10 cellular contexts compared by ENCODE assay signal in the genomic region with DNA sequence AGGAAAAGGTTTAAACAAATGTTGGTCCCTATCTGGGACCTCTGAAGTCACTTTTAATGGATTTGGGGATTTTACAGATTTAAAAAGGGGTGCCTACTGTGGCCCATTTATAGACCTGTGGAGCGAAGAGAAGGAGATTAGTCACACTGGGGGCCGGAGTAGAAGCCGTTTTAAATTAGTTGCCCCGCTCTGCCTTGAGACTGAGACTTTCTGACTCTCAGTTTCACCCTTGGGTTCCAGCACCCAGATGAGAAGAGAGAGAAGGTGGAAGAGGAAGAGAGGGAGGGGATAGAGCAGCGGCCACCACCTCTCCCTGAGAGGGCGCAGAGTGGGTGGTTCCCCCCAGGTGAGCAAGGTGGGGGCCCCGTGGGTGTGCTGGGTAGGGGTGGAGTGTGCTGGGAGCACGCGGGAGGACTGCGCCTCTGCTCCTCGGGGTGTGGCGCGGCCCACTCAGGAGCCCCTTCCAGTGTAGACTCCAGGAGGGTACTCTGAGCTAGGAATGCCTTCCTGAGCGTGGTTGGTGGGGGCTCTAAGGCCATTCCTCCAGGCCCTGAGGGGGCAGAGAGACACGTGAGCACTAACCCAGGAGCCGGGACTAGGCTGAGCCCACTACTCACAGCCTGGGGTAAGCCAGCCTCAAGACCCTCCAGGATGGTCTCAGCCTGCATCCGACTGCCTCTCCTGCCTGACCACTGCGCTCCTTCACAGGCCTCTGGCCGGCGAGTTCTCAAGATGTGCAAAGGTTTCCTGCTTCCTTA. TPM values are rescaled to one million over a fixed set of nuclear protein-coding genes. Genes with fewer than 3 reads are reported as not detected.
A peak's percentile ranks its signal among the peaks of the same experiment; 100 is the strongest.
DNase-seq lines count a peak whose midpoint lies in the region; ATAC-seq and TF ChIP-seq lines count a peak whose summit lies in the region.
"Had no signal": no experiment of that assay in that cellular context is flagged by ENCODE, and none has a peak within 500 bp of the region (broad histone marks: within the 10 kb centered on the region; RNA-seq: fewer than 3 reads in every experiment).

No MANE protein-coding gene starts in this region.

- H3K9me3 Mint-ChIP-seq in activated T-cell treated with anti-CD3 and anti-CD28 coated beads, Interleukin-2, amount 50 U/mL, for 24 hours: no peaks in the 10 kb centered on the region
- H3K9me3 Mint-ChIP-seq in immature natural killer cell: no peaks in the 10 kb centered on the region
- no peaks in the 10 kb centered on the region for H3K9me3 Mint-ChIP-seq in stimulated activated memory B cell treated with anti-CD40 and anti-IgM and Interleukin-4, amounts not matched to agents 10 μg/mL and 1 μg/mL and 100 μg/mL, for 72 hours

- no peaks in the 10 kb centered on the region for H3K36me3 Mint-ChIP-seq in activated T-cell treated with anti-CD3 and anti-CD28 coated beads, Interleukin-2, amount 50 U/mL, for 24 hours (ENCODE audit: low read depth)
- H3K36me3 Mint-ChIP-seq in immature natural killer cell: no peaks in the 10 kb centered on the region
- no peaks in the 10 kb centered on the region for H3K36me3 Mint-ChIP-seq in stimulated activated memory B cell treated with anti-CD40 and anti-IgM and Interleukin-4, amounts not matched to agents 10 μg/mL and 1 μg/mL and 100 μg/mL, for 72 hours

- H3K27ac Mint-ChIP-seq in activated T-cell treated with anti-CD3 and anti-CD28 coated beads, Interleukin-2, amount 50 U/mL, for 24 hours: peak overlapping the region; percentile 11
- H3K27ac Mint-ChIP-seq in immature natural killer cell: no peak overlapping the region
- H3K27ac Mint-ChIP-seq in stimulated activated memory B cell treated with anti-CD40 and anti-IgM and Interleukin-4, amounts not matched to agents 10 μg/mL and 1 μg/mL and 100 μg/mL, for 72 hours: no peak overlapping the region

- no peaks in the 10 kb centered on the region for H3K36me3 ChIP-seq in WERI-Rb-1

- H3K27me3 Mint-ChIP-seq in activated T-cell treated with anti-CD3 and anti-CD28 coated beads, Interleukin-2, amount 50 U/mL, for 24 hours: peaks cover 26% of the 10 kb centered on the region
- peaks cover 0 to 7% (median 5%) of the 10 kb centered on the region in 3 donors for H3K27me3 Mint-ChIP-seq in immature natural killer cell (ENCODE audit: low read depth in 3 of 3)
- H3K27me3 Mint-ChIP-seq in stimulated activated memory B cell treated with anti-CD40 and anti-IgM and Interleukin-4, amounts not matched to agents 10 μg/mL and 1 μg/mL and 100 μg/mL, for 72 hours: peaks cover 25% of the 10 kb centered on the region

- peak overlapping the region; percentile 55 for H3K4me3 Mint-ChIP-seq in activated T-cell treated with anti-CD3 and anti-CD28 coated beads, Interleukin-2, amount 50 U/mL, for 24 hours
- peak overlapping the region in 4 of 5 donors; percentile 55 to 79 (median 69) for H3K4me3 Mint-ChIP-seq in immature natural killer cell
- peak overlapping the region; percentile 63 for H3K4me3 Mint-ChIP-seq in stimulated activated memory B cell treated with anti-CD40 and anti-IgM and Interleukin-4, amounts not matched to agents 10 μg/mL and 1 μg/mL and 100 μg/mL, for 72 hours

- no peaks in the 10 kb centered on the region for H3K9me3 ChIP-seq in WERI-Rb-1 (ENCODE audit: severe bottlenecking)

- peak overlapping the region; percentile 50 for H3K4me3 ChIP-seq in WERI-Rb-1 (ENCODE audit: low read depth, low read length)

- DNase-seq in activated T-cell treated with anti-CD3 and anti-CD28 coated beads, Interleukin-2, amount 50 U/mL, for 24 hours: no peak
- no peak for DNase-seq in activated T-cell treated with anti-CD3 and anti-CD28 coated beads, Interleukin-2, amount 50 U/mL, for 48 hours
- DNase-seq in WERI-Rb-1 (no peak), immature natural killer cell (no peak), NCI-H774 (lab: John Stamatoyannopoulos, UW) (no peak), hippocampal formation (lab: John Stamatoyannopoulos, UW) (no peak), OCI-M1 (lab: John Stamatoyannopoulos, UW) (no peak)

- peaks cover 17% of the 10 kb centered on the region for H3K27me3 ChIP-seq in WERI-Rb-1 (ENCODE audit: insufficient read depth, low read depth, severe bottlenecking)

- H3K4me1 Mint-ChIP-seq in activated T-cell treated with anti-CD3 and anti-CD28 coated beads, Interleukin-2, amount 50 U/mL, for 24 hours (ENCODE audit: low read depth): peaks cover 6% of the 10 kb centered on the region
- H3K4me1 Mint-ChIP-seq in immature natural killer cell: peaks cover 6% of the 10 kb centered on the region in 2 donors
- H3K4me1 Mint-ChIP-seq in stimulated activated memory B cell treated with anti-CD40 and anti-IgM and Interleukin-4, amounts not matched to agents 10 μg/mL and 1 μg/mL and 100 μg/mL, for 72 hours: peaks cover 18% of the 10 kb centered on the region

- H3K27ac ChIP-seq in WERI-Rb-1: no peak overlapping the region
- H3K27ac ChIP-seq: epithelial cell of prostate, RWPE1 had no signal

- peak; percentile 42 for ATAC-seq in stimulated activated memory B cell treated with anti-CD40 and anti-IgM and Interleukin-4, amounts not matched to agents 10 μg/mL and 1 μg/mL and 100 μg/mL, for 72 hours

- TF ChIP-seq CTCF in WERI-Rb-1 (IDR thresholded peaks at IDR 0.05; ENCODE audit: low read depth, low read length): no peak

RNA-seq across cellular contexts. Expression of a gene that starts 32.6 kb away (rescaled TPM):
- polyA plus RNA-seq in immature natural killer cell: under 1 TPM in 2 of 3 donors, not detected in 1; 0.46 to 0.53 TPM
